Comparison of ENCODE assay signal across 6 cellular contexts in the genomic region with DNA sequence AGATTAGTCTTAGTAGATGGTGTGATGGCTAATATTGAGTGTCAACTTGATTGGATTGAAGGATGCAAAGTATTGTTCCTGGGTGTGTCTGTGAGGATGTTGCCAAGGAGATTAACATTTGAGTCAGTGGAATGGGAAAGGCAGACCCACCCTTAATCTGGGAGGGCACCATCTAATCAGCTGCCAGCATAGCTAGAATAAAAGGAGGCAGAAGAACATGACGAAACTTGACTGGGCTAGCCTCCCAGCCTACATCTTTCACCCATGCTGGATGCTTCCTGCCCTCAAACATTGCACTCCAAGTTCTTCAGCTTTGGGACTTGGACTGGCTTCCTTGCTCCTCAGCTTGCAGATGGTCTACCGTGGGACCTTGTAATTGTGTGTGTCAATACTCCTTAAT. TPM values are rescaled to one million over a fixed set of nuclear protein-coding genes. Genes with fewer than 3 reads are reported as not detected.
"Had no signal": no experiment of that assay in that cellular context is flagged by ENCODE, and none has a peak within 500 bp of the region (broad histone marks: within the 10 kb centered on the region; RNA-seq: fewer than 3 reads in every experiment).

No MANE protein-coding gene starts in this region.

RNA-seq across cellular contexts. Expression of a gene that starts 12.5 kb away (rescaled TPM):
- total RNA-seq: dermis blood vessel endothelial cell; endothelial cell of umbilical vein; left ventricle myocardium inferior; natural killer cell treated with Interleukin-12 subunit alpha and Interleukin-12 subunit beta and Interleukin-15 and Interleukin-18, amount 100 ng/mL, for 72 hours; neural crest cell; pulmonary artery endothelial cell had no signal
- polyA plus RNA-seq: endothelial cell of umbilical vein had no signal

RNA-seq across cellular contexts. Expression of a gene that starts 34.3 kb away (rescaled TPM):
- total RNA-seq: neural crest cell had no signal
